14 cellular contexts compared by ENCODE assay signal in genomic region chr7:19677201-19677600, GRCh38. TPM values are rescaled to one million over a fixed set of nuclear protein-coding genes. Genes with fewer than 3 reads are reported as not detected.
DNase-seq lines count a peak whose midpoint lies in the region; ATAC-seq, FAIRE-seq and TF ChIP-seq lines count a peak whose summit lies in the region.
"Had no signal": no experiment of that assay in that cellular context is flagged by ENCODE, and none has a peak within 500 bp of the region (broad histone marks: within the 10 kb centered on the region; RNA-seq: fewer than 3 reads in every experiment).

No MANE protein-coding gene starts in this region.

- in situ Hi-C loops in GM12878 (cut with MboI), result no loop called here

- H3K36me3 ChIP-seq in KMS-11 (ENCODE audit: insufficient read depth), result no peaks in the 10 kb centered on the region
- H3K36me3 ChIP-seq in GM12878 (ENCODE audit: control insufficient read depth in 2 of 2, insufficient read depth in 2 of 2, low read length in 1 of 2), result no peaks in the 10 kb centered on the region
- H3K36me3 ChIP-seq in hepatocyte (replicated peaks; ENCODE audit: insufficient read depth, low read depth), result no peaks in the 10 kb centered on the region
- H3K36me3 ChIP-seq: heart left ventricle had no signal

- CTCF ChIA-PET in GM12878 (lab: Yijun Ruan, JAX), result interaction anchor here (1.0 to 1.6 kb wide), 2 partner anchors 21 kb away, joined by 3 read pairs; no protein-coding TSS in a partner anchor

- H3K27ac ChIP-seq in KMS-11 (peak overlapping the region; percentile 44), GM12878 (ENCODE audit: control insufficient read depth, insufficient read depth) (no peak overlapping the region), hepatocyte (no peak overlapping the region)
- H3K27ac ChIP-seq: heart left ventricle had no signal

- TF ChIP-seq CTCF in KMS-11 (conservative IDR thresholded peaks at IDR 0.05; ENCODE audit: low read depth, low read length), result no peak
- TF ChIP-seq CTCF in GM12878 (IDR thresholded peaks at IDR 0.05 in 2 of 3, conservative IDR thresholded peaks at IDR 0.05 in 1 of 3; ENCODE audit: control insufficient read depth in 2 of 3, extremely low read depth in 1 of 3, insufficient read depth in 1 of 3, low read depth in 3 of 3, low read length in 3 of 3), result no peak
- no peak for TF ChIP-seq CTCF in hepatocyte (IDR thresholded peaks at IDR 0.05; ENCODE audit: poor library complexity)

- POLR2A ChIA-PET in GM12878 (lab: Charles Lee), result no interaction called here

- no TSS peak for BruUV-seq in GM12878 (replicated peaks; lab: Mats Ljungman, UMichigan)

- no peak for TF ChIP-seq POLR2A in GM12878 (IDR thresholded peaks at IDR 0.05; ENCODE audit: low read depth, low read length)

- ATAC-seq in HG02623 (IDR thresholded peaks at IDR 0.05; ENCODE audit: unreplicated experiment), result peak; percentile 72
- ATAC-seq in GM12878, result peak; percentile 66
- ATAC-seq: heart left ventricle, natural killer cell had no signal

- no peak overlapping the region for H3K9ac ChIP-seq in KMS-11
- H3K9ac ChIP-seq in GM12878 (ENCODE audit: control insufficient read depth, insufficient read depth, low read length), result no peak overlapping the region

- no peaks in the 10 kb centered on the region for H4K20me1 ChIP-seq in KMS-11 (ENCODE audit: insufficient read depth)
- H4K20me1 ChIP-seq in GM12878 (ENCODE audit: control insufficient read depth, insufficient read depth), result no peaks in the 10 kb centered on the region
- no peaks in the 10 kb centered on the region for H4K20me1 ChIP-seq in hepatocyte (ENCODE audit: insufficient read depth, poor library complexity, severe bottlenecking)

- H3K9me3 ChIP-seq in GM12878 (replicated peaks; ENCODE audit: control insufficient read depth, insufficient read depth, low read length) (no peaks in the 10 kb centered on the region), hepatocyte (ENCODE audit: low read depth) (no peaks in the 10 kb centered on the region)
- H3K9me3 ChIP-seq: heart left ventricle had no signal

- H3K9me2 ChIP-seq in hepatocyte (replicated peaks; ENCODE audit: insufficient read depth), result no peaks in the 10 kb centered on the region

- H3K27me3 ChIP-seq in KMS-11 (ENCODE audit: insufficient read depth, low read depth), result no peaks in the 10 kb centered on the region
- no peaks in the 10 kb centered on the region for H3K27me3 ChIP-seq in GM12878 (replicated peaks in 1 of 2; ENCODE audit: control insufficient read depth in 2 of 2, insufficient read depth in 2 of 2, low read length in 1 of 2)
- H3K27me3 ChIP-seq in hepatocyte, result no peaks in the 10 kb centered on the region
- H3K27me3 ChIP-seq: heart left ventricle had no signal

- WGBS in GM12878 (ENCODE audit: insufficient coverage, insufficient replicate concordance, low lambda C conversion rate, missing lambda C conversion rate), result 8% methylated on average over 3 of the region's 3 CpGs
- WGBS in hepatocyte (ENCODE audit: low lambda C conversion rate, missing lambda C conversion rate), result 67% methylated on average over 3 of the region's 3 CpGs

- H2AFZ ChIP-seq in KMS-11 (ENCODE audit: low read depth) (peak overlapping the region; percentile 15; the same call in 1 of the 2 replicates), GM12878 (ENCODE audit: control insufficient read depth, low read depth, low read length) (no peak overlapping the region), hepatocyte (no peak overlapping the region)

- no peak for DNase-seq in GM18507 (ENCODE audit: extremely low spot score, insufficient read length, low read depth)
- DNase-seq in GM12878 (ENCODE audit: low read depth, low spot score), result no peak
- no peak for DNase-seq in activated naive CD4-positive, alpha-beta T cell treated with Interleukin-2 at 50 U/mL for 16 hours
- DNase-seq in midbrain (lab: John Stamatoyannopoulos, UW), result no peak
- no peak for DNase-seq in DMS153 (lab: John Stamatoyannopoulos, UW)
- no peak for DNase-seq in hepatocyte (ENCODE audit: low spot score)
- DNase-seq: activated CD4-positive, CD25-positive, alpha-beta regulatory T cell; HCEC 1CT; heart left ventricle; natural killer cell; stimulated activated CD4-positive, alpha-beta T cell treated with anti-CD3 and anti-CD28 coated beads, Interleukin-4, amount 100 ng/mL, for 1 hour had no signal

- FAIRE-seq in GM18507 (lab: Jason Lieb, UNC), result peak; percentile 44
- FAIRE-seq in GM12878 (lab: Jason Lieb, UNC), result no peak
- FAIRE-seq: bronchial epithelial cell had no signal

- TF ChIP-seq EP300 in GM12878 (IDR thresholded peaks at IDR 0.05; ENCODE audit: borderline replicate concordance in 1 of 2, control insufficient read depth in 1 of 2, low read depth in 2 of 2, low read length in 2 of 2), result 0 out of 4 replicates have a peak, but pooled peaks of 1 of the 2 experiments have one; percentile 7

- H3K4me3 ChIP-seq in KMS-11 (IDR thresholded peaks at IDR 0.05; ENCODE audit: insufficient read depth, low read depth, low read length) (no peak overlapping the region), GM12878 (no peak overlapping the region), hepatocyte (no peak overlapping the region)
- H3K4me3 ChIP-seq: heart left ventricle had no signal

- H3K79me2 ChIP-seq in KMS-11 (ENCODE audit: insufficient read depth, low read depth) (no peaks in the 10 kb centered on the region), GM12878 (ENCODE audit: control insufficient read depth, insufficient read depth, low read length) (no peaks in the 10 kb centered on the region), hepatocyte (no peaks in the 10 kb centered on the region)

- SMC1A ChIA-PET in GM12878 (lab: Charles Lee; ENCODE audit: uncharacterized antibody, unreplicated experiment), result no interaction called here

- RAD21 ChIA-PET in GM12878 (lab: Charles Lee; ENCODE audit: unreplicated experiment), result no interaction called here

- intact Hi-C loops in GM12878 (cut with micrococcal nuclease; ENCODE audit: unreplicated experiment), result no loop called here

- no peak for TF ChIP-seq RAD21 in GM12878 (IDR thresholded peaks at IDR 0.05; ENCODE audit: insufficient read depth, low read depth, low read length)

- H3K4me2 ChIP-seq in KMS-11 (peak overlapping the region; percentile 90), GM12878 (ENCODE audit: control insufficient read depth, insufficient read depth) (no peak overlapping the region), hepatocyte (no peak overlapping the region)

- H3K4me1 ChIP-seq in KMS-11 (ENCODE audit: low read depth, poor library complexity, severe bottlenecking) (peaks cover 42% of the 10 kb centered on the region), GM12878 (ENCODE audit: control insufficient read depth, insufficient read depth, low read length) (no peaks in the 10 kb centered on the region), hepatocyte (ENCODE audit: insufficient read depth) (no peaks in the 10 kb centered on the region)
- H3K4me1 ChIP-seq: heart left ventricle had no signal

TF ChIP-seq in GM12878, 131 proteins besides CTCF, POLR2A, EP300 and RAD21 (continues in another document):
- TF ChIP-seq ZSCAN29 (IDR thresholded peaks at IDR 0.05) (no peak), RUNX3 (IDR thresholded peaks at IDR 0.05; ENCODE audit: low read length) (peak; percentile 75), IKZF1 (conservative IDR thresholded peaks at IDR 0.05) (peak; percentile 35; the same call in 1 of the 2 replicates), IKZF2 (IDR thresholded peaks at IDR 0.05) (peak; percentile 31; a peak in 2 of 4 replicates), BMI1 (IDR thresholded peaks at IDR 0.05; ENCODE audit: borderline replicate concordance) (0 out of 2 replicates have a peak, but pooled peaks have one; percentile 33), ATF7 (IDR thresholded peaks at IDR 0.05; ENCODE audit: low read depth) (0 out of 2 replicates have a peak, but pooled peaks have one; percentile 11), NFIC (IDR thresholded peaks at IDR 0.05; ENCODE audit: low read depth, low read length) (peak; percentile 68; the same call in 1 of the 2 replicates), JUNB (IDR thresholded peaks at IDR 0.05) (peak; percentile 51; the same call in 1 of the 2 replicates), SKIL (IDR thresholded peaks at IDR 0.05; ENCODE audit: low read depth, poor library complexity, severe bottlenecking) (no peak), SIX5 (IDR thresholded peaks at IDR 0.05; ENCODE audit: low read depth, low read length, severe bottlenecking) (no peak), NR2C2 (IDR thresholded peaks at IDR 0.05; ENCODE audit: borderline replicate concordance, control insufficient read depth, insufficient read length, low read depth) (no peak)

RNA-seq across cellular contexts. Expression of gene POLR1F, which starts 31.6 kb away (rescaled TPM):
- total RNA-seq in GM12878 (2013; cell fraction: nucleolus; rRNA removed), result 12.0 and 14.0 TPM in 2 replicates
- total RNA-seq in GM12878 (2014; rRNA removed) (27.8 and 34.4 TPM in 2 replicates), GM12878 (2014; rRNA removed; fragmentation: Illumina TruSeq; extraction: Trizol) (29.9 and 31.4 TPM in 2 replicates), GM12878 (2021) (22.5 and 23.3 TPM in 2 replicates), hepatocyte (14.4 and 18.8 TPM in 2 replicates)
- 5.4 TPM for polyA plus RNA-seq in GM12878 (2011; ENCODE audit: low read depth)
- polyA plus RNA-seq in GM12878 (2011; rRNA removed) (27.7 and 43.7 TPM in 2 replicates), GM12878 (2014; fragmentation: Illumina TruSeq; extraction: Trizol) (28.0 and 36.9 TPM in 2 replicates), GM12878 (2014; fragmentation: Nextera tagmentation; extraction: Ambion mirVana) (100 to 1,000 TPM in 1 of 2 experiments, 10 to 100 TPM in 1; 95.3 to 129 TPM), GM12878 (2014; rRNA removed) (16.9 and 17.0 TPM in 2 replicates), GM12878 (2016; fragmentation: Nextera tagmentation; extraction: Ambion mirVana) (10 to 100 TPM; 47.9 to 54.2 TPM), hepatocyte (17.2 and 19.3 TPM in 2 replicates)
- polyA plus RNA-seq in GM12878 (2011; cell fraction: cytosol; rRNA removed), result 10.3 and 10.4 TPM in 2 replicates
- polyA plus RNA-seq in GM12878 (2011; cell fraction: nucleus; rRNA removed), result 10.2 and 12.3 TPM in 2 replicates
- 10.6 and 12.4 TPM in 2 replicates for polyA plus RNA-seq in GM12878 (2012)
- polyA minus RNA-seq in GM12878 (2011; rRNA and poly(A)+ RNA removed), result 16.9 and 21.0 TPM in 2 replicates
- polyA minus RNA-seq in GM12878 (2011; cell fraction: cytosol; rRNA and poly(A)+ RNA removed), result 6.4 and 9.0 TPM in 2 replicates
- 10.4 and 15.8 TPM in 2 replicates for polyA minus RNA-seq in GM12878 (2011; cell fraction: nucleus; rRNA and poly(A)+ RNA removed)
